In genomic region chr18:70931942-70932814, GRCh38 we compare ENCODE assay signal across 8 cellular contexts.
DNase-seq lines count a peak whose midpoint lies in the region; ATAC-seq and TF ChIP-seq lines count a peak whose summit lies in the region.

No MANE protein-coding gene starts in this region.

- no peaks in the 10 kb centered on the region for H3K9me3 Mint-ChIP-seq in type B pancreatic cell

- peak; percentile 74 for ATAC-seq in SK-N-SH treated with all-trans-retinoic acid at 6 μM for 48 hours
- ATAC-seq in HG02938 (IDR thresholded peaks at IDR 0.05; ENCODE audit: unreplicated experiment) = no peak

- no peak for DNase-seq in GM12864 (ENCODE audit: low read depth)
- DNase-seq in LHCN-M2 (ENCODE audit: low read depth) = peak; percentile 1
- DNase-seq in germinal center (ENCODE audit: low spot score) = peak; percentile 3
- DNase-seq in type B pancreatic cell (ENCODE audit: extremely low spot score, unreplicated experiment) = no peak
- DNase-seq in HPDE6-E6E7 (ENCODE audit: extremely low spot score) = no peak
- DNase-seq in activated CD4-positive, alpha-beta T cell treated with anti-CD3 and anti-CD28 coated beads, Interleukin-2, amount 50 U/mL, for 4 hours = no peak

- peak; percentile 39 for TF ChIP-seq CTCF in GM12864 (IDR thresholded peaks at IDR 0.05; ENCODE audit: low read depth, low read length, missing control alignments)
- peak; percentile 83 for TF ChIP-seq CTCF in type B pancreatic cell (conservative IDR thresholded peaks at IDR 0.05)

- no peak overlapping the region for H3K4me3 ChIP-seq in GM12864 (ENCODE audit: low read depth, low read length)

- H3K4me3 Mint-ChIP-seq in type B pancreatic cell = no peak overlapping the region

- no peaks in the 10 kb centered on the region for H3K4me1 Mint-ChIP-seq in type B pancreatic cell (ENCODE audit: unreplicated experiment)

- H3K27ac Mint-ChIP-seq in type B pancreatic cell = no peak overlapping the region

- no peaks in the 10 kb centered on the region for H3K36me3 Mint-ChIP-seq in type B pancreatic cell

- peaks cover 8% of the 10 kb centered on the region for H3K27me3 Mint-ChIP-seq in type B pancreatic cell

TF ChIP-seq in SK-N-SH treated with all-trans-retinoic acid at 6 μM for 48 hours, 23 proteins besides CTCF, POLR2A, EP300 and RAD21:
- TF ChIP-seq ZC3H10 (CRISPR knock-in tag; IDR thresholded peaks at IDR 0.05) (no peak), TSHZ2 (CRISPR knock-in tag; IDR thresholded peaks at IDR 0.05) (no peak), ESRRG (CRISPR knock-in tag; IDR thresholded peaks at IDR 0.05) (no peak), PPARA (CRISPR knock-in tag; IDR thresholded peaks at IDR 0.05; ENCODE audit: borderline replicate concordance) (no peak), TOX (CRISPR knock-in tag; IDR thresholded peaks at IDR 0.05; ENCODE audit: borderline replicate concordance) (no peak), POU6F1 (CRISPR knock-in tag; IDR thresholded peaks at IDR 0.05; ENCODE audit: borderline replicate concordance, low read depth) (no peak), OSR1 (CRISPR knock-in tag; IDR thresholded peaks at IDR 0.05) (no peak), ARNTL (CRISPR knock-in tag; IDR thresholded peaks at IDR 0.05; ENCODE audit: borderline replicate concordance, low read depth) (no peak), RARB (CRISPR knock-in tag; IDR thresholded peaks at IDR 0.05) (no peak), CSDC2 (CRISPR knock-in tag; IDR thresholded peaks at IDR 0.05) (no peak)
- TF ChIP-seq, protein P1, sequence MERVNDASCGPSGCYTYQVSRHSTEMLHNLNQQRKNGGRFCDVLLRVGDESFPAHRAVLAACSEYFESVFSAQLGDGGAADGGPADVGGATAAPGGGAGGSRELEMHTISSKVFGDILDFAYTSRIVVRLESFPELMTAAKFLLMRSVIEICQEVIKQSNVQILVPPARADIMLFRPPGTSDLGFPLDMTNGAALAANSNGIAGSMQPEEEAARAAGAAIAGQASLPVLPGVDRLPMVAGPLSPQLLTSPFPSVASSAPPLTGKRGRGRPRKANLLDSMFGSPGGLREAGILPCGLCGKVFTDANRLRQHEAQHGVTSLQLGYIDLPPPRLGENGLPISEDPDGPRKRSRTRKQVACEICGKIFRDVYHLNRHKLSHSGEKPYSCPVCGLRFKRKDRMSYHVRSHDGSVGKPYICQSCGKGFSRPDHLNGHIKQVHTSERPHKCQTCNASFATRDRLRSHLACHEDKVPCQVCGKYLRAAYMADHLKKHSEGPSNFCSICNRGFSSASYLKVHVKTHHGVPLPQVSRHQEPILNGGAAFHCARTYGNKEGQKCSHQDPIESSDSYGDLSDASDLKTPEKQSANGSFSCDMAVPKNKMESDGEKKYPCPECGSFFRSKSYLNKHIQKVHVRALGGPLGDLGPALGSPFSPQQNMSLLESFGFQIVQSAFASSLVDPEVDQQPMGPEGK (CRISPR knock-in tag; IDR thresholded peaks at IDR 0.05; ENCODE audit: borderline replicate concordance) = no peak

Comparison
In these comparisons a context has a peak if more than half of its experiments do, and no peak if none do; other contexts are left out.
1. DNase-seq: peak in LHCN-M2 (single experiment) and germinal center (single experiment); none in GM12864 (single experiment), type B pancreatic cell (single experiment), HPDE6-E6E7 (single experiment) and activated CD4-positive, alpha-beta T cell treated with anti-CD3 and anti-CD28 coated beads, Interleukin-2, amount 50 U/mL, for 4 hours (0 of 2).